1 cellular context compared by ENCODE assay signal in genomic region chr9:137724114-137724445, GRCh38.
TF ChIP-seq lines count a peak whose summit lies in the region.

No MANE protein-coding gene starts in this region.

TF ChIP-seq in WTC11, 78 proteins besides CTCF, POLR2A, EP300 and RAD21 (continued from another document):
- no peak for TF ChIP-seq ATF2 (CRISPR knock-in tag; IDR thresholded peaks at IDR 0.05; ENCODE audit: borderline replicate concordance, low read depth)
